9 cellular contexts compared by ENCODE assay signal in the genomic region with DNA sequence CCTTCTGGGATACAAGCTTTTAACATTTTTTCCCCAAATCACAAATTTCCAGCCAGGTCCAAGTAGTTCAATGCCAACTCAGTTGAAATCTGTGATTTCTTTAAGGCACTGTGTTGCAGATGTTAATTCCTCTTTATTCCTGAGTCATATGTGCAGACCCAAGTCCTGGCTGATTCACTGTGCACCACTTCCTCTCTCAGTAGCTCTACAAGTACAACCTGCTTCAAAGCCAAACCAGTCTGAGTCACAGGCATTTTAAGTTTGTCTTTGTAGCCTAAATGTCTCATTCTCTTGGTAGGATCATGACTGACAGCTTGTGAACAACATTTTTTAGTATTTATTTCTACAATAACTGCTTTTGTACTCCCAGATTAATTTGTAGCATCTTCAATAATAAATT.
A peak's percentile ranks its signal among the peaks of the same experiment; 100 is the strongest.
DNase-seq lines count a peak whose midpoint lies in the region; ATAC-seq, FAIRE-seq and TF ChIP-seq lines count a peak whose summit lies in the region.
"Had no signal": no experiment of that assay in that cellular context is flagged by ENCODE, and none has a peak within 500 bp of the region (broad histone marks: within the 10 kb centered on the region; RNA-seq: fewer than 3 reads in every experiment).

No MANE protein-coding gene starts in this region.

- DNase-seq in A549 (ENCODE audit: low read depth in 1 of 2, low spot score in 1 of 2) (peak in 1 of 2 experiments; percentile 33), HS-5 (ENCODE audit: low read depth) (peak; percentile 80), WERI-Rb-1 (no peak), UCSD-AML1 (lab: John Stamatoyannopoulos, UW; ENCODE audit: unreplicated experiment) (no peak), NCI-H2029 (lab: John Stamatoyannopoulos, UW) (no peak)
- no peak for DNase-seq in activated T-cell treated with anti-CD3 and anti-CD28 coated beads, Interleukin-2, amount 50 U/mL, for 24 hours

- TF ChIP-seq EP300 in A549 (IDR thresholded peaks at IDR 0.05): no peak

- FAIRE-seq in A549 (lab: Jason Lieb, UNC) (peak; percentile 61), islet of Langerhans (lab: Jason Lieb, UNC) (peak; percentile 60)

- no peaks in the 10 kb centered on the region for H3K9me3 Mint-ChIP-seq in activated T-cell treated with anti-CD3 and anti-CD28 coated beads, Interleukin-2, amount 50 U/mL, for 24 hours
- H3K9me3 Mint-ChIP-seq: T-helper 1 cell treated with Interleukin-12 subunit alpha and Interleukin-12 subunit beta and Interleukin-4 antibody, amounts not matched to agents 30 μg/mL and 1 μg/mL, for 36 hours had no signal

- POLR2A ChIA-PET in A549 (lab: Yijun Ruan, JAX): no interaction called here

- H3K27me3 ChIP-seq in WERI-Rb-1 (ENCODE audit: insufficient read depth, low read depth, severe bottlenecking): peaks cover 27% of the 10 kb centered on the region

- H3K27ac ChIP-seq in A549 (peak overlapping the region in 1 of 2 experiments; percentile 32; a peak in 1 of 6 replicates), WERI-Rb-1 (no peak overlapping the region)

- H3K4me1 ChIP-seq in A549: peaks cover 14% of the 10 kb centered on the region

- CTCF ChIA-PET in A549 (lab: Yijun Ruan, JAX): interaction anchor here (0.8 to 2.2 kb wide), 2 partner anchors 48 to 554 kb away, joined by 3 to 7 read pairs; no protein-coding TSS in a partner anchor

- 0 out of 3 replicates have a peak overlapping the region, but pooled peaks have one; percentile 19 for H3K4me2 ChIP-seq in A549

- no peaks in the 10 kb centered on the region for H3K36me3 ChIP-seq in WERI-Rb-1

- H3K4me3 Mint-ChIP-seq in activated T-cell treated with anti-CD3 and anti-CD28 coated beads, Interleukin-2, amount 50 U/mL, for 24 hours: no peak overlapping the region
- H3K4me3 Mint-ChIP-seq: T-helper 1 cell treated with Interleukin-12 subunit alpha and Interleukin-12 subunit beta and Interleukin-4 antibody, amounts not matched to agents 30 μg/mL and 1 μg/mL, for 36 hours had no signal

- TF ChIP-seq CTCF in A549 (IDR thresholded peaks at IDR 0.05) (no peak), WERI-Rb-1 (IDR thresholded peaks at IDR 0.05; ENCODE audit: low read depth, low read length) (no peak)

- no peak for TF ChIP-seq POLR2A in A549 (IDR thresholded peaks at IDR 0.05; ENCODE audit: low read length)

- peak overlapping the region; percentile 36 for H3K27ac Mint-ChIP-seq in activated T-cell treated with anti-CD3 and anti-CD28 coated beads, Interleukin-2, amount 50 U/mL, for 24 hours
- H3K27ac Mint-ChIP-seq: T-helper 1 cell treated with Interleukin-12 subunit alpha and Interleukin-12 subunit beta and Interleukin-4 antibody, amounts not matched to agents 30 μg/mL and 1 μg/mL, for 36 hours had no signal

- no peaks in the 10 kb centered on the region for H3K36me3 Mint-ChIP-seq in activated T-cell treated with anti-CD3 and anti-CD28 coated beads, Interleukin-2, amount 50 U/mL, for 24 hours (ENCODE audit: low read depth)

- H3K9me3 ChIP-seq in A549: no peaks in the 10 kb centered on the region
- H3K9me3 ChIP-seq in WERI-Rb-1 (ENCODE audit: severe bottlenecking): no peaks in the 10 kb centered on the region

- peaks cover 36% of the 10 kb centered on the region for H3K4me1 Mint-ChIP-seq in activated T-cell treated with anti-CD3 and anti-CD28 coated beads, Interleukin-2, amount 50 U/mL, for 24 hours (ENCODE audit: low read depth)

- H3K27me3 Mint-ChIP-seq in activated T-cell treated with anti-CD3 and anti-CD28 coated beads, Interleukin-2, amount 50 U/mL, for 24 hours: peaks cover 26% of the 10 kb centered on the region

- no peak overlapping the region for H3K4me3 ChIP-seq in A549
- no peak overlapping the region for H3K4me3 ChIP-seq in WERI-Rb-1 (ENCODE audit: low read depth, low read length)

- ATAC-seq in A549 (peak; percentile 71 to 87), GM18868 (IDR thresholded peaks at IDR 0.05; ENCODE audit: unreplicated experiment) (no peak)

- TF ChIP-seq RAD21 in A549 (conservative IDR thresholded peaks at IDR 0.05 in 1 of 2, IDR thresholded peaks at IDR 0.05 in 1 of 2): no peak; a peak in 1 of 5 replicates

TF ChIP-seq in A549, 52 proteins besides CTCF, POLR2A, EP300 and RAD21:
- TF ChIP-seq HOXB13 (CRISPR knock-in tag; IDR thresholded peaks at IDR 0.05; ENCODE audit: low read depth): no peak
- no peak for TF ChIP-seq ESRRA (IDR thresholded peaks at IDR 0.05; ENCODE audit: borderline replicate concordance, low read length)
- no peak for TF ChIP-seq CHD4 (IDR thresholded peaks at IDR 0.05; ENCODE audit: borderline replicate concordance)
- no peak for TF ChIP-seq ZFP36 (IDR thresholded peaks at IDR 0.05; ENCODE audit: borderline replicate concordance, partially characterized antibody)
- no peak for TF ChIP-seq KDM5A (IDR thresholded peaks at IDR 0.05)
- TF ChIP-seq NFE2L2 (conservative IDR thresholded peaks at IDR 0.05; ENCODE audit: low read length): no peak
- no peak for TF ChIP-seq CEBPB (IDR thresholded peaks at IDR 0.05)
- TF ChIP-seq CBX8 (IDR thresholded peaks at IDR 0.05): no peak
- TF ChIP-seq, protein P1, sequence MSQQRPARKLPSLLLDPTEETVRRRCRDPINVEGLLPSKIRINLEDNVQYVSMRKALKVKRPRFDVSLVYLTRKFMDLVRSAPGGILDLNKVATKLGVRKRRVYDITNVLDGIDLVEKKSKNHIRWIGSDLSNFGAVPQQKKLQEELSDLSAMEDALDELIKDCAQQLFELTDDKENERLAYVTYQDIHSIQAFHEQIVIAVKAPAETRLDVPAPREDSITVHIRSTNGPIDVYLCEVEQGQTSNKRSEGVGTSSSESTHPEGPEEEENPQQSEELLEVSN (IDR thresholded peaks at IDR 0.05; ENCODE audit: borderline replicate concordance, low read depth): no peak
- TF ChIP-seq ZC3H11A (IDR thresholded peaks at IDR 0.05): no peak
- TF ChIP-seq, protein P2, sequence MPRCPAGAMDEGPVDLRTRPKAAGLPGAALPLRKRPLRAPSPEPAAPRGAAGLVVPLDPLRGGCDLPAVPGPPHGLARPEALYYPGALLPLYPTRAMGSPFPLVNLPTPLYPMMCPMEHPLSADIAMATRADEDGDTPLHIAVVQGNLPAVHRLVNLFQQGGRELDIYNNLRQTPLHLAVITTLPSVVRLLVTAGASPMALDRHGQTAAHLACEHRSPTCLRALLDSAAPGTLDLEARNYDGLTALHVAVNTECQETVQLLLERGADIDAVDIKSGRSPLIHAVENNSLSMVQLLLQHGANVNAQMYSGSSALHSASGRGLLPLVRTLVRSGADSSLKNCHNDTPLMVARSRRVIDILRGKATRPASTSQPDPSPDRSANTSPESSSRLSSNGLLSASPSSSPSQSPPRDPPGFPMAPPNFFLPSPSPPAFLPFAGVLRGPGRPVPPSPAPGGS (IDR thresholded peaks at IDR 0.05): no peak
- TF ChIP-seq MAZ (IDR thresholded peaks at IDR 0.05; ENCODE audit: borderline replicate concordance, low read depth, low read length): no peak
- TF ChIP-seq BHLHE40 (IDR thresholded peaks at IDR 0.05; ENCODE audit: low read depth, low read length): no peak
- TF ChIP-seq HDAC2 (IDR thresholded peaks at IDR 0.05): no peak
